In genomic region chr3:49339593-49339946, GRCh38 we compare ENCODE assay signal across 8 cellular contexts. TPM values are rescaled to one million over a fixed set of nuclear protein-coding genes. Genes with fewer than 3 reads are reported as not detected.
DNase-seq lines count a peak whose midpoint lies in the region; ATAC-seq, FAIRE-seq and TF ChIP-seq lines count a peak whose summit lies in the region.

No MANE protein-coding gene starts in this region.

- H3K23me2 ChIP-seq in H1 (ENCODE audit: low read depth, low read length): peaks cover 8% of the 10 kb centered on the region

- DNase-seq in GM12864 (ENCODE audit: low read depth) (no peak), H1 (ENCODE audit: low read depth in 1 of 2, low spot score in 2 of 2) (peak; percentile 19 to 66), urothelium cell line (ENCODE audit: low spot score) (peak; percentile 45), NOMO-1 treated with dmso at 0.1 percent for 144 hours (lab: John Stamatoyannopoulos, UW; ENCODE audit: unreplicated experiment) (no peak), NCI-H187 treated with DMSO at 0.1 percent for 48 hours (lab: John Stamatoyannopoulos, UW) (no peak)
- DNase-seq in activated CD4-positive, CD25-positive, alpha-beta regulatory T cell treated with anti-CD3 and anti-CD28 coated beads, Interleukin-2, amount 50 U/mL, for 72 hours: peak; percentile 53

- H3K36me3 ChIP-seq in H1 (ENCODE audit: control insufficient read depth in 2 of 4, insufficient read depth in 4 of 4, low read length in 3 of 4): peaks cover 0 to 9% (median 2%) of the 10 kb centered on the region in 4 experiments; a peak in 5 of 8 replicates
- H3K36me3 ChIP-seq in muscle layer of colon (ENCODE audit: insufficient read depth, low read length): peaks cover 20% of the 10 kb centered on the region

- H3K4ac ChIP-seq in H1 (replicated peaks; ENCODE audit: insufficient read length, low read depth, low read length): peak overlapping the region; percentile 60

- no peak overlapping the region for H2BK20ac ChIP-seq in H1 (ENCODE audit: low read length)

- H2BK15ac ChIP-seq in H1 (ENCODE audit: low read length): no peak overlapping the region

- H4K8ac ChIP-seq in H1 (ENCODE audit: extremely low read depth, insufficient read depth, low read length): no peak overlapping the region

- no peak overlapping the region for H2BK120ac ChIP-seq in H1 (replicated peaks; ENCODE audit: low read depth, low read length)

- ATAC-seq in HG03025 (IDR thresholded peaks at IDR 0.05; ENCODE audit: low FRiP score, unreplicated experiment): peak; percentile 13

- H3K9me3 ChIP-seq in H1 (ENCODE audit: insufficient read depth in 2 of 2, low read depth in 1 of 2, low read length in 1 of 2) (no peaks in the 10 kb centered on the region), muscle layer of colon (ENCODE audit: low read length) (no peaks in the 10 kb centered on the region)

- H3K27me3 ChIP-seq in H1 (replicated peaks in 1 of 4; ENCODE audit: control insufficient read depth in 3 of 4, extremely low read depth in 1 of 4, insufficient read depth in 3 of 4, low read length in 3 of 4) (no peaks in the 10 kb centered on the region; a peak in 1 of 7 replicates), muscle layer of colon (ENCODE audit: control insufficient read depth in 1 of 2, insufficient read depth in 2 of 2, low read length in 2 of 2) (no peaks in the 10 kb centered on the region)

- H2AFZ ChIP-seq in H1 (ENCODE audit: low read length): no peak overlapping the region; the same call in 1 of the 2 replicates

- peak overlapping the region; percentile 50 for H4K5ac ChIP-seq in H1 (ENCODE audit: insufficient read length, low read depth, low read length)

- peak overlapping the region; percentile 70 for H3K56ac ChIP-seq in H1 (replicated peaks; ENCODE audit: insufficient read length, low read depth, low read length)

- no peaks in the 10 kb centered on the region for H3K79me1 ChIP-seq in H1 (ENCODE audit: low read depth, low read length)

- peak overlapping the region; percentile 91 for H4K91ac ChIP-seq in H1 (replicated peaks; ENCODE audit: insufficient read length, low read length)

- CTCF ChIA-PET in H1 (lab: Charles Lee; ENCODE audit: partially characterized antibody): interaction anchor here (0.5 to 2.8 kb wide), 21 partner anchors 8 to 361 kb away, joined by 3 to 18 read pairs (median 5); partner anchors contain the start of gene KLHDC8B

- peak overlapping the region; percentile 48 for H3K18ac ChIP-seq in H1 (ENCODE audit: extremely low read depth, low read length)

- peak overlapping the region; percentile 93 for H2BK5ac ChIP-seq in H1 (ENCODE audit: low read depth, low read length)

- no peak for TF ChIP-seq EP300 in H1 (IDR thresholded peaks at IDR 0.05; ENCODE audit: borderline replicate concordance in 1 of 2, low read depth in 2 of 2, low read length in 2 of 2)

- FAIRE-seq in H1 (lab: Jason Lieb, UNC): no peak
- FAIRE-seq in urothelium cell line (lab: Jason Lieb, UNC): no peak

- no peak overlapping the region for H3K14ac ChIP-seq in H1 (ENCODE audit: insufficient read length)

- H3K9ac ChIP-seq in H1 (replicated peaks in 1 of 4; ENCODE audit: extremely low read depth in 1 of 4, low read depth in 3 of 4, low read length in 3 of 4) (peak overlapping the region; percentile 29 to 66 (median 50)), muscle layer of colon (ENCODE audit: low read length) (peak overlapping the region; percentile 69)

- peak overlapping the region; percentile 64 to 87 for H3K4me2 ChIP-seq in H1 (ENCODE audit: insufficient read depth in 1 of 2, low read depth in 2 of 2, low read length in 2 of 2)

- no peaks in the 10 kb centered on the region for H4K20me1 ChIP-seq in H1 (replicated peaks in 1 of 2; ENCODE audit: control insufficient read depth in 1 of 2, insufficient read depth in 2 of 2, low read length in 2 of 2)

- TF ChIP-seq POLR2A in H1 (IDR thresholded peaks at IDR 0.05; ENCODE audit: control extremely low read depth in 1 of 2, low read depth in 2 of 2, low read length in 2 of 2): 0 out of 3 replicates have a peak, but pooled peaks of 1 of the 2 experiments have one; percentile 19

- H3K23ac ChIP-seq in H1 (ENCODE audit: insufficient read length): no peak overlapping the region

- no peak for TF ChIP-seq RAD21 in H1 (IDR thresholded peaks at IDR 0.05 in 1 of 2, conservative IDR thresholded peaks at IDR 0.05 in 1 of 2; ENCODE audit: low read depth in 2 of 2, low read length in 2 of 2)

- H3K79me2 ChIP-seq in H1 (ENCODE audit: control insufficient read depth in 1 of 2, insufficient read depth in 2 of 2, low read length in 2 of 2): peaks cover 0 to 5% of the 10 kb centered on the region in 2 experiments; a peak in 1 of 4 replicates

- H3K4me3 ChIP-seq in GM12864 (ENCODE audit: low read depth, low read length) (peak overlapping the region; percentile 75), H1 (ENCODE audit: extremely low read depth in 1 of 4, insufficient read depth in 2 of 4, low read depth in 3 of 4, low read length in 4 of 4) (peak overlapping the region; percentile 59 to 75 (median 74)), muscle layer of colon (ENCODE audit: low read depth in 1 of 2, low read length in 2 of 2) (peak overlapping the region; percentile 84 to 99)

- TF ChIP-seq CTCF in GM12864 (IDR thresholded peaks at IDR 0.05; ENCODE audit: low read depth, low read length, missing control alignments): no peak
- no peak for TF ChIP-seq CTCF in H1 (IDR thresholded peaks at IDR 0.05; ENCODE audit: control extremely low read depth in 1 of 3, insufficient read depth in 1 of 3, low read depth in 1 of 3, low read length in 3 of 3)

- POLR2A ChIA-PET in H1 (lab: Charles Lee; ENCODE audit: partially characterized antibody): interaction anchor here (0.7 to 4.2 kb wide), 28 partner anchors 12 to 350 kb away, joined by 3 to 45 read pairs (median 4); partner anchors contain the start of genes AMT, GPX1, NICN1 and P4HTM

- H3K4me1 ChIP-seq in H1 (replicated peaks in 1 of 4; ENCODE audit: control insufficient read depth in 3 of 4, insufficient read depth in 4 of 4, low read length in 3 of 4): peaks cover 0 to 11% (median 5%) of the 10 kb centered on the region in 4 experiments; a peak in 4 of 7 replicates
- H3K4me1 ChIP-seq in muscle layer of colon (ENCODE audit: insufficient read depth, low read length): peaks cover 11% of the 10 kb centered on the region

- H2AK5ac ChIP-seq in H1 (ENCODE audit: low read depth, low read length): no peak overlapping the region

- no peak overlapping the region for H3K27ac ChIP-seq in H1 (ENCODE audit: low read depth, low read length)
- peak overlapping the region; percentile 100 for H3K27ac ChIP-seq in muscle layer of colon (ENCODE audit: low read depth, low read length)

- 4% methylated on average over 17 of the region's 17 CpGs; no CpG with 5 or more reads in 1 of the 2 experiments for WGBS in H1 (ENCODE audit: extremely low coverage in 1 of 2, insufficient coverage in 1 of 2, insufficient read length in 1 of 2, insufficient replicate concordance in 2 of 2, low coverage in 1 of 2, low lambda C conversion rate in 2 of 2, missing lambda C conversion rate in 1 of 2), 2 experiments

- H2BK12ac ChIP-seq in H1 (ENCODE audit: low read depth, low read length): 0 out of 2 replicates have a peak overlapping the region, but pooled peaks have one; percentile 27

RNA-seq across cellular contexts. Expression of gene USP4, which starts 0.3 kb away (rescaled TPM):
- total RNA-seq in H1 (2021; fragmentation: NEBNext Ultra II Directional; extraction: Animal tissue kit (Norgen Biotek cat#: 25700)): 27.8 and 28.3 TPM in 2 replicates
- polyA plus RNA-seq in H1 (2011; rRNA removed): 14.2 and 16.0 TPM in 2 replicates
- polyA plus RNA-seq in H1 (2011; cell fraction: cytosol; rRNA removed): 21.1 TPM
- 18.3 TPM for polyA plus RNA-seq in H1 (2011; cell fraction: nucleus; rRNA removed)
- 22.8 to 29.2 TPM (median 25.8 TPM) in 4 replicates for polyA plus RNA-seq in H1 (2012, experiment 1 of 2)
- 10.1 TPM for polyA plus RNA-seq in H1 (2012, experiment 2 of 2)
- 25.6 TPM for polyA plus RNA-seq in H1 (2013, experiment 1 of 2)
- polyA plus RNA-seq in H1 (2013, experiment 2 of 2): 23.7 TPM
- polyA minus RNA-seq in H1 (2011; rRNA and poly(A)+ RNA removed): 57.9 and 74.3 TPM in 2 replicates
- polyA minus RNA-seq in H1 (2011; cell fraction: cytosol; rRNA and poly(A)+ RNA removed): 17.2 TPM
- polyA minus RNA-seq in H1 (2011; cell fraction: nucleus; rRNA and poly(A)+ RNA removed): 24.7 TPM

RNA-seq across cellular contexts. Expression of gene GPX1, which starts 18.6 kb away (rescaled TPM):
- total RNA-seq in H1 (2021; fragmentation: NEBNext Ultra II Directional; extraction: Animal tissue kit (Norgen Biotek cat#: 25700)): 250 and 252 TPM in 2 replicates
- polyA plus RNA-seq in H1 (2011; rRNA removed): 757 and 854 TPM in 2 replicates
- 454 TPM for polyA plus RNA-seq in H1 (2011; cell fraction: cytosol; rRNA removed)
- 458 TPM for polyA plus RNA-seq in H1 (2011; cell fraction: nucleus; rRNA removed)
- polyA plus RNA-seq in H1 (2012, experiment 1 of 2): 212 to 300 TPM (median 285 TPM) in 4 replicates
- 471 TPM for polyA plus RNA-seq in H1 (2012, experiment 2 of 2)
- polyA plus RNA-seq in H1 (2013, experiment 1 of 2): 203 TPM
- 201 TPM for polyA plus RNA-seq in H1 (2013, experiment 2 of 2)
- 61.1 and 103 TPM in 2 replicates for polyA minus RNA-seq in H1 (2011; rRNA and poly(A)+ RNA removed)
- 138 TPM for polyA minus RNA-seq in H1 (2011; cell fraction: cytosol; rRNA and poly(A)+ RNA removed)
- polyA minus RNA-seq in H1 (2011; cell fraction: nucleus; rRNA and poly(A)+ RNA removed): 96.8 TPM

Comparison
In these comparisons a context has a peak if more than half of its experiments do, and no peak if none do; other contexts are left out.
1. DNase-seq: peak in activated CD4-positive, CD25-positive, alpha-beta regulatory T cell treated with anti-CD3 and anti-CD28 coated beads, Interleukin-2, amount 50 U/mL, for 72 hours (single experiment), H1 (2 of 2) and urothelium cell line (single experiment); none in GM12864 (single experiment), NOMO-1 treated with dmso at 0.1 percent for 144 hours (single experiment) and NCI-H187 treated with DMSO at 0.1 percent for 48 hours (single experiment).
2. Peak in every context shown above with its lines, with median percentiles within 50 percentile points of each other: H3K4me3 ChIP-seq.